Comparison of ENCODE assay signal across 21 cellular contexts in the genomic region with DNA sequence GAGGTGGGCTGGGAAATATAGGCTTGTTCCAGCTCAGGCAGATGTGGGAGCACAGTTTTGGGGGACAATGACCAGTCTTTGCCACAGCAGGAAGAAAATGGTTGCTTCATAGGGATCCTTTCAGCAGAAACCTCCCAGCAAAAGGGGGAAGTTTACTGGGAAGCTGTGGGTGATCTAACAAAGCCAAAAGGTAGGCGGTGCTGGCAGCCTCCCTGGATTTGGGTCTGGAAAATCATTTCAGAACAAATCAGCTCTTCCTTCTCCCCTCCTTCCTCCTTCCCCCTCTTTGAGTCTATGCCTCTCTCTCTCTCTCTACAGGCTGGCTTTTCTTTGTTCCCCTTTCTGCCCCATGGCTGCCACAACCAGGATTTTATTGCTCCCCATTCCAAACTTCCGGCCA.
"Had no signal": no experiment of that assay in that cellular context is flagged by ENCODE, and none has a peak within 500 bp of the region (broad histone marks: within the 10 kb centered on the region; RNA-seq: fewer than 3 reads in every experiment).

No MANE protein-coding gene starts in this region.

- DNase-seq: cortex of kidney; effector memory CD8-positive, alpha-beta T cell; gastrocnemius medialis; heart left ventricle; kidney; left lung; mesenchymal stem cell; mucosa of descending colon; naive thymus-derived CD4-positive, alpha-beta T cell; psoas muscle; right cardiac atrium; sigmoid colon; stimulated activated CD4-positive, alpha-beta T cell treated with anti-CD3 and anti-CD28 coated beads, Interleukin-2, amount 100 ng/mL, for 24 hours; stimulated activated CD4-positive, alpha-beta T cell treated with anti-CD3 and anti-CD28 coated beads, Interleukin-4, amount 100 ng/mL, for 24 hours; stimulated activated naive CD4-positive, alpha-beta T cell treated with Interleukin-2 at 50 U/mL for 16 hours; stomach had no signal

- H3K27ac Mint-ChIP-seq: mesothelial cell of epicardium; naive thymus-derived CD4-positive, alpha-beta T cell; stimulated activated effector memory CD8-positive, alpha-beta T cell treated with anti-CD3 and anti-CD28 coated beads, Interleukin-12 subunit alpha, Interleukin-12 subunit beta, amount 100 ng/mL, for 72 hours; type B pancreatic cell had no signal

- H3K36me3 Mint-ChIP-seq: type B pancreatic cell had no signal

- H3K9me3 Mint-ChIP-seq: effector memory CD8-positive, alpha-beta T cell; mesothelial cell of epicardium; naive thymus-derived CD4-positive, alpha-beta T cell; nephron; stimulated activated effector memory CD8-positive, alpha-beta T cell treated with anti-CD3 and anti-CD28 coated beads, Interleukin-12 subunit alpha, Interleukin-12 subunit beta, amount 100 ng/mL, for 72 hours; type B pancreatic cell had no signal

- H3K27ac ChIP-seq: gastrocnemius medialis, heart left ventricle, hepatocyte, left lung, psoas muscle, sigmoid colon, stomach had no signal

- H3K4me3 Mint-ChIP-seq: effector memory CD8-positive, alpha-beta T cell; mesothelial cell of epicardium; naive thymus-derived CD4-positive, alpha-beta T cell; nephron; stimulated activated effector memory CD8-positive, alpha-beta T cell treated with anti-CD3 and anti-CD28 coated beads, Interleukin-12 subunit alpha, Interleukin-12 subunit beta, amount 100 ng/mL, for 72 hours; type B pancreatic cell had no signal

- H3K27me3 Mint-ChIP-seq: effector memory CD8-positive, alpha-beta T cell; naive thymus-derived CD4-positive, alpha-beta T cell; type B pancreatic cell had no signal
